ENCODE assay signal across 20 cellular contexts in genomic region chr17:29713626-29714025, GRCh38.
A peak's percentile ranks its signal among the peaks of the same experiment; 100 is the strongest.
DNase-seq lines count a peak whose midpoint lies in the region; ATAC-seq, FAIRE-seq and TF ChIP-seq lines count a peak whose summit lies in the region.
"Had no signal": no experiment of that assay in that cellular context is flagged by ENCODE, and none has a peak within 500 bp of the region (broad histone marks: within the 10 kb centered on the region; RNA-seq: fewer than 3 reads in every experiment).

No MANE protein-coding gene starts in this region.

- no peak for DNase-seq in activated CD4-positive, alpha-beta T cell treated with anti-CD3 and anti-CD28 coated beads, Interleukin-2, amount 10 ng/mL, durations not matched to agents 7 days and 5 days
- no peak for DNase-seq in activated CD4-positive, alpha-beta T cell treated with anti-CD3 and anti-CD28 coated beads for 48 hours
- DNase-seq in GM12878 (ENCODE audit: low read depth, low spot score) (peak; percentile 36), gastrocnemius medialis (peak in 1 of 2 donors; percentile 57), COLO668 (lab: John Stamatoyannopoulos, UW; ENCODE audit: unreplicated experiment) (no peak), nucleus accumbens (lab: John Stamatoyannopoulos, UW) (no peak)
- DNase-seq: activated CD4-positive, alpha-beta T cell treated with anti-CD3 and anti-CD28 coated beads, Interleukin-2, amount 50 U/mL, for 4 hours; activated naive CD4-positive, alpha-beta T cell treated with Interleukin-2 at 50 U/mL for 16 hours; central memory CD4-positive, alpha-beta T cell; HCEC 1CT; left cardiac atrium; NCI-H1092 treated with DMSO at 0.1 percent for 48 hours; NCI-H446 treated with DMSO at 0.1 percent for 48 hours; upper lobe of right lung had no signal

- H3K9me3 ChIP-seq in GM12878 (replicated peaks; ENCODE audit: control insufficient read depth, insufficient read depth, low read length) = no peaks in the 10 kb centered on the region
- no peaks in the 10 kb centered on the region for H3K9me3 ChIP-seq in gastrocnemius medialis
- H3K9me3 ChIP-seq: upper lobe of right lung had no signal

- peak overlapping the region; percentile 45 for H3K4me2 ChIP-seq in GM12878 (ENCODE audit: control insufficient read depth, insufficient read depth)
- H3K4me2 ChIP-seq: neural progenitor cell had no signal

- no TSS peak for BruUV-seq in GM12878 (replicated peaks; lab: Mats Ljungman, UMichigan)

- ATAC-seq in GM21529 (IDR thresholded peaks at IDR 0.05; ENCODE audit: unreplicated experiment) (peak; percentile 59), GM12878 (peak; percentile 67), gastrocnemius medialis (peak; percentile 14 to 59), GM19035 (IDR thresholded peaks at IDR 0.05; ENCODE audit: unreplicated experiment) (no peak)
- ATAC-seq: left cardiac atrium, upper lobe of right lung had no signal

- POLR2A ChIA-PET in activated CD4-positive, alpha-beta T cell treated with anti-CD3 and anti-CD28 coated beads, Interleukin-2, amount 10 ng/mL, durations not matched to agents 7 days and 5 days (lab: Charles Lee) = no interaction called here
- POLR2A ChIA-PET in GM12878 (lab: Charles Lee) = interaction anchor here (0.6 to 6.9 kb wide), 3 partner anchors 8 to 46 kb away, joined by 7 to 58 read pairs (median 13); no protein-coding TSS in a partner anchor

- peak overlapping the region; percentile 58 for H3K27ac Mint-ChIP-seq in activated CD4-positive, alpha-beta T cell treated with anti-CD3 and anti-CD28 coated beads, Interleukin-2, amount 10 ng/mL, durations not matched to agents 7 days and 5 days
- H3K27ac Mint-ChIP-seq: neural progenitor cell had no signal

- H3K27ac ChIP-seq in GM12878 (ENCODE audit: control insufficient read depth, insufficient read depth) (peak overlapping the region; percentile 63), gastrocnemius medialis (peak overlapping the region; percentile 82 to 100 (median 93))
- H3K27ac ChIP-seq: epithelial cell of prostate, neural progenitor cell had no signal

- H3K9ac ChIP-seq in GM12878 (ENCODE audit: control insufficient read depth, insufficient read depth, low read length) = peak overlapping the region; percentile 14; the same call in 1 of the 2 replicates
- H3K9ac ChIP-seq: neural progenitor cell had no signal

- no peaks in the 10 kb centered on the region for H3K27me3 ChIP-seq in GM12878 (replicated peaks in 1 of 2; ENCODE audit: control insufficient read depth in 2 of 2, insufficient read depth in 2 of 2, low read length in 1 of 2)
- H3K27me3 ChIP-seq in gastrocnemius medialis = no peaks in the 10 kb centered on the region
- H3K27me3 ChIP-seq: neural progenitor cell, upper lobe of right lung had no signal

- H3K4me3 Mint-ChIP-seq in activated CD4-positive, alpha-beta T cell treated with anti-CD3 and anti-CD28 coated beads, Interleukin-2, amount 10 ng/mL, durations not matched to agents 7 days and 5 days = no peak overlapping the region
- H3K4me3 Mint-ChIP-seq: neural progenitor cell had no signal

- TF ChIP-seq CTCF in GM12878 (IDR thresholded peaks at IDR 0.05 in 2 of 3, conservative IDR thresholded peaks at IDR 0.05 in 1 of 3; ENCODE audit: control insufficient read depth in 2 of 3, extremely low read depth in 1 of 3, insufficient read depth in 1 of 3, low read depth in 3 of 3, low read length in 3 of 3) = no peak
- TF ChIP-seq CTCF in gastrocnemius medialis (IDR thresholded peaks at IDR 0.05 in 4 of 5, conservative IDR thresholded peaks at IDR 0.05 in 1 of 5) = no peak

- intact Hi-C loops in GM12878 (cut with micrococcal nuclease; ENCODE audit: unreplicated experiment) = no loop called here
- intact Hi-C loops in gastrocnemius medialis (cut with DNase I; ENCODE audit: low total_unique reads) = no loop called here

- peaks cover 32% of the 10 kb centered on the region for H3K4me1 ChIP-seq in GM12878 (ENCODE audit: control insufficient read depth, insufficient read depth, low read length)
- H3K4me1 ChIP-seq in gastrocnemius medialis = peaks cover 80 to 84% of the 10 kb centered on the region in 2 donors

- H3K36me3 Mint-ChIP-seq in activated CD4-positive, alpha-beta T cell treated with anti-CD3 and anti-CD28 coated beads, Interleukin-2, amount 10 ng/mL, durations not matched to agents 7 days and 5 days (ENCODE audit: low read depth) = peaks cover 58% of the 10 kb centered on the region

- no peak for TF ChIP-seq POLR2A in GM12878 (IDR thresholded peaks at IDR 0.05; ENCODE audit: low read depth, low read length)
- no peak for TF ChIP-seq POLR2A in gastrocnemius medialis (IDR thresholded peaks at IDR 0.05)

- TF ChIP-seq EP300 in GM12878 (IDR thresholded peaks at IDR 0.05; ENCODE audit: borderline replicate concordance in 1 of 2, control insufficient read depth in 1 of 2, low read depth in 2 of 2, low read length in 2 of 2) = no peak

- H3K27me3 Mint-ChIP-seq in activated CD4-positive, alpha-beta T cell treated with anti-CD3 and anti-CD28 coated beads, Interleukin-2, amount 10 ng/mL, durations not matched to agents 7 days and 5 days = no peaks in the 10 kb centered on the region

- H2AFZ ChIP-seq in GM12878 (ENCODE audit: control insufficient read depth, low read depth, low read length) = no peak overlapping the region
- H2AFZ ChIP-seq: neural progenitor cell had no signal

- H3K4me3 ChIP-seq in GM12878 (no peak overlapping the region; the same call in 1 of the 2 replicates), gastrocnemius medialis (no peak overlapping the region)
- H3K4me3 ChIP-seq: neural progenitor cell, skin epidermis, upper lobe of right lung had no signal

- SMC1A ChIA-PET in GM12878 (lab: Charles Lee; ENCODE audit: uncharacterized antibody, unreplicated experiment) = interaction anchor here (1.5 to 11.8 kb wide), 2 partner anchors 9 to 38 kb away, joined by 4 to 224 read pairs; no protein-coding TSS in a partner anchor

- peaks cover 0 to 7% of the 10 kb centered on the region in 2 experiments; a peak in 1 of 4 replicates for H3K36me3 ChIP-seq in GM12878 (ENCODE audit: control insufficient read depth in 2 of 2, insufficient read depth in 2 of 2, low read length in 1 of 2)
- H3K36me3 ChIP-seq in gastrocnemius medialis = no peaks in the 10 kb centered on the region
- H3K36me3 ChIP-seq: neural progenitor cell, upper lobe of right lung had no signal

- peaks cover 54% of the 10 kb centered on the region for H3K79me2 ChIP-seq in GM12878 (ENCODE audit: control insufficient read depth, insufficient read depth, low read length)

- no peaks in the 10 kb centered on the region for H4K20me1 ChIP-seq in GM12878 (ENCODE audit: control insufficient read depth, insufficient read depth)

- H3K4me1 Mint-ChIP-seq in activated CD4-positive, alpha-beta T cell treated with anti-CD3 and anti-CD28 coated beads, Interleukin-2, amount 10 ng/mL, durations not matched to agents 7 days and 5 days = peaks cover 39% of the 10 kb centered on the region

- CTCF ChIA-PET in activated CD4-positive, alpha-beta T cell treated with anti-CD3 and anti-CD28 coated beads, Interleukin-2, amount 10 ng/mL, durations not matched to agents 7 days and 5 days (lab: Charles Lee) = interaction anchor here (1.0 to 1.2 kb wide), 2 partner anchors 9 to 15 kb away, joined by 3 to 4 read pairs; no protein-coding TSS in a partner anchor
- CTCF ChIA-PET in GM12878 (lab: Yijun Ruan, JAX) = interaction anchor here (0.7 to 3.8 kb wide), 3 partner anchors 9 to 47 kb away, joined by 3 to 14 read pairs (median 4); no protein-coding TSS in a partner anchor

- RAD21 ChIA-PET in GM12878 (lab: Charles Lee; ENCODE audit: unreplicated experiment) = interaction anchor here (0.7 to 3.5 kb wide), 3 partner anchors 9 to 64 kb away, joined by 3 to 31 read pairs (median 4); no protein-coding TSS in a partner anchor

- no peak for TF ChIP-seq RAD21 in GM12878 (IDR thresholded peaks at IDR 0.05; ENCODE audit: insufficient read depth, low read depth, low read length)

- FAIRE-seq in GM12878 (lab: Jason Lieb, UNC) = peak; percentile 52
- FAIRE-seq: A204.1 had no signal

- no peaks in the 10 kb centered on the region for H3K9me3 Mint-ChIP-seq in activated CD4-positive, alpha-beta T cell treated with anti-CD3 and anti-CD28 coated beads, Interleukin-2, amount 10 ng/mL, durations not matched to agents 7 days and 5 days
- H3K9me3 Mint-ChIP-seq: neural progenitor cell had no signal

- in situ Hi-C loops in GM12878 (cut with MboI) (no loop called here), gastrocnemius medialis (cut with MboI; ENCODE audit: low sequenced_read_pairs in 4 of 4) (loop anchor here in 1 of 4 donors (10.0 kb wide), 1 partner anchor 69 kb away; no protein-coding TSS in a partner anchor)

TF ChIP-seq in GM12878, 131 proteins besides CTCF, POLR2A, EP300 and RAD21 (continues in another document):
- no peak for TF ChIP-seq PRDM15 (CRISPR knock-in tag; IDR thresholded peaks at IDR 0.05)
